In the genomic region with DNA sequence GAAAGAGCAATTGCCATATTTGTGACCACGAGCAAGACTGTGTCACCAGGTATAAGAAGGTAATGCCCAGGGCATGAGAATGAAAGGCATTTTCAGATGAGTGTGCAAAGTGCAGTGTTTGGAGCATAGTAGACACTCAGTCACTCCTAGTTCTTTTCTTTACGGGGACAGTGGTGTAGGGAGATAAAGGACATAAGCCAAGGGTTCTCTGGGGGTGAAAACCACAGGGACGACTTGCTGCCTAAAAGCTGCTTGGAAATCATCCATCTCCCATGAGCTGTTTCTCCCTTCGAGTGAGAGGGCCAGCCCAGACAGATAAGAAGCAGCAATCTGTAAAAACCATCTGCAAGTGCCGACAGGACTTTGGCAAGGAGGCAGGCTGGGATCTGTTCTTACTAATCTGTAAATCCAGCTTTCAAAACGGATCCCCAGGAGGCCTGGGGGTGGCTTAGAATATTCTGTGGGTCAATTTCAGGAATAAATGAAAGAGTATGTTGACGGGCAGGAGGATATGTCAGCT, we compare ENCODE assay signal across 1 cellular context.
A peak's percentile ranks its signal among the peaks of the same experiment; 100 is the strongest.
TF ChIP-seq lines count a peak whose summit lies in the region.

No MANE protein-coding gene starts in this region.

TF ChIP-seq in K562, 482 proteins besides CTCF, POLR2A, EP300 and RAD21 (continued from another document and continues in another):
- TF ChIP-seq, protein P1, sequence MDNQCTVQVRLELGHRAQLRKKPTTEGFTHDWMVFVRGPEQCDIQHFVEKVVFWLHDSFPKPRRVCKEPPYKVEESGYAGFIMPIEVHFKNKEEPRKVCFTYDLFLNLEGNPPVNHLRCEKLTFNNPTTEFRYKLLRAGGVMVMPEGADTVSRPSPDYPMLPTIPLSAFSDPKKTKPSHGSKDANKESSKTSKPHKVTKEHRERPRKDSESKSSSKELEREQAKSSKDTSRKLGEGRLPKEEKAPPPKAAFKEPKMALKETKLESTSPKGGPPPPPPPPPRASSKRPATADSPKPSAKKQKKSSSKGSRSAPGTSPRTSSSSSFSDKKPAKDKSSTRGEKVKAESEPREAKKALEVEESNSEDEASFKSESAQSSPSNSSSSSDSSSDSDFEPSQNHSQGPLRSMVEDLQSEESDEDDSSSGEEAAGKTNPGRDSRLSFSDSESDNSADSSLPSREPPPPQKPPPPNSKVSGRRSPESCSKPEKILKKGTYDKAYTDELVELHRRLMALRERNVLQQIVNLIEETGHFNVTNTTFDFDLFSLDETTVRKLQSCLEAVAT (IDR thresholded peaks at IDR 0.05) = peak in 1 of 2 experiments; percentile 97; a peak in 3 of 4 replicates
- TF ChIP-seq EGR1 (conservative IDR thresholded peaks at IDR 0.05) = peak; percentile 82
- TF ChIP-seq, protein P2, sequence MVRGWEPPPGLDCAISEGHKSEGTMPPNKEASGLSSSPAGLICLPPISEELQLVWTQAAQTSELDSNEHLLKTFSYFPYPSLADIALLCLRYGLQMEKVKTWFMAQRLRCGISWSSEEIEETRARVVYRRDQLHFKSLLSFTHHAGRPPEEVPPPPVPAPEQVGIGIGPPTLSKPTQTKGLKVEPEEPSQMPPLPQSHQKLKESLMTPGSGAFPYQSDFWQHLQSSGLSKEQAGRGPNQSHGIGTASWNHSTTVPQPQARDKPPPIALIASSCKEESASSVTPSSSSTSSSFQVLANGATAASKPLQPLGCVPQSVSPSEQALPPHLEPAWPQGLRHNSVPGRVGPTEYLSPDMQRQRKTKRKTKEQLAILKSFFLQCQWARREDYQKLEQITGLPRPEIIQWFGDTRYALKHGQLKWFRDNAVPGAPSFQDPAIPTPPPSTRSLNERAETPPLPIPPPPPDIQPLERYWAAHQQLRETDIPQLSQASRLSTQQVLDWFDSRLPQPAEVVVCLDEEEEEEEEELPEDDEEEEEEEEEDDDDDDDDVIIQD (CRISPR knock-in tag; IDR thresholded peaks at IDR 0.05) = no peak
- TF ChIP-seq XRCC5 (IDR thresholded peaks at IDR 0.05; ENCODE audit: low read depth, low read length) = peak; percentile 81
- TF ChIP-seq ZNF253 (CRISPR knock-in tag; conservative IDR thresholded peaks at IDR 0.05) = no peak
- TF ChIP-seq, protein P3, sequence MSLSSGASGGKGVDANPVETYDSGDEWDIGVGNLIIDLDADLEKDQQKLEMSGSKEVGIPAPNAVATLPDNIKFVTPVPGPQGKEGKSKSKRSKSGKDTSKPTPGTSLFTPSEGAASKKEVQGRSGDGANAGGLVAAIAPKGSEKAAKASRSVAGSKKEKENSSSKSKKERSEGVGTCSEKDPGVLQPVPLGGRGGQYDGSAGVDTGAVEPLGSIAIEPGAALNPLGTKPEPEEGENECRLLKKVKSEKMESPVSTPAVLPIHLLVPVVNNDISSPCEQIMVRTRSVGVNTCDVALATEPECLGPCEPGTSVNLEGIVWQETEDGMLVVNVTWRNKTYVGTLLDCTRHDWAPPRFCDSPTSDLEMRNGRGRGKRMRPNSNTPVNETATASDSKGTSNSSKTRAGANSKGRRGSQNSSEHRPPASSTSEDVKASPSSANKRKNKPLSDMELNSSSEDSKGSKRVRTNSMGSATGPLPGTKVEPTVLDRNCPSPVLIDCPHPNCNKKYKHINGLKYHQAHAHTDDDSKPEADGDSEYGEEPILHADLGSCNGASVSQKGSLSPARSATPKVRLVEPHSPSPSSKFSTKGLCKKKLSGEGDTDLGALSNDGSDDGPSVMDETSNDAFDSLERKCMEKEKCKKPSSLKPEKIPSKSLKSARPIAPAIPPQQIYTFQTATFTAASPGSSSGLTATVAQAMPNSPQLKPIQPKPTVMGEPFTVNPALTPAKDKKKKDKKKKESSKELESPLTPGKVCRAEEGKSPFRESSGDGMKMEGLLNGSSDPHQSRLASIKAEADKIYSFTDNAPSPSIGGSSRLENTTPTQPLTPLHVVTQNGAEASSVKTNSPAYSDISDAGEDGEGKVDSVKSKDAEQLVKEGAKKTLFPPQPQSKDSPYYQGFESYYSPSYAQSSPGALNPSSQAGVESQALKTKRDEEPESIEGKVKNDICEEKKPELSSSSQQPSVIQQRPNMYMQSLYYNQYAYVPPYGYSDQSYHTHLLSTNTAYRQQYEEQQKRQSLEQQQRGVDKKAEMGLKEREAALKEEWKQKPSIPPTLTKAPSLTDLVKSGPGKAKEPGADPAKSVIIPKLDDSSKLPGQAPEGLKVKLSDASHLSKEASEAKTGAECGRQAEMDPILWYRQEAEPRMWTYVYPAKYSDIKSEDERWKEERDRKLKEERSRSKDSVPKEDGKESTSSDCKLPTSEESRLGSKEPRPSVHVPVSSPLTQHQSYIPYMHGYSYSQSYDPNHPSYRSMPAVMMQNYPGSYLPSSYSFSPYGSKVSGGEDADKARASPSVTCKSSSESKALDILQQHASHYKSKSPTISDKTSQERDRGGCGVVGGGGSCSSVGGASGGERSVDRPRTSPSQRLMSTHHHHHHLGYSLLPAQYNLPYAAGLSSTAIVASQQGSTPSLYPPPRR (CRISPR knock-in tag; IDR thresholded peaks at IDR 0.05; ENCODE audit: borderline replicate concordance) = peak; percentile 86; the same call in 1 of the 2 replicates
- TF ChIP-seq ZSCAN29 (IDR thresholded peaks at IDR 0.05) = peak; percentile 35; the same call in 1 of the 2 replicates
- peak; percentile 94; the same call in 1 of the 2 replicates for TF ChIP-seq PHF21A (IDR thresholded peaks at IDR 0.05; ENCODE audit: borderline replicate concordance, low read depth)
- TF ChIP-seq, protein P4, sequence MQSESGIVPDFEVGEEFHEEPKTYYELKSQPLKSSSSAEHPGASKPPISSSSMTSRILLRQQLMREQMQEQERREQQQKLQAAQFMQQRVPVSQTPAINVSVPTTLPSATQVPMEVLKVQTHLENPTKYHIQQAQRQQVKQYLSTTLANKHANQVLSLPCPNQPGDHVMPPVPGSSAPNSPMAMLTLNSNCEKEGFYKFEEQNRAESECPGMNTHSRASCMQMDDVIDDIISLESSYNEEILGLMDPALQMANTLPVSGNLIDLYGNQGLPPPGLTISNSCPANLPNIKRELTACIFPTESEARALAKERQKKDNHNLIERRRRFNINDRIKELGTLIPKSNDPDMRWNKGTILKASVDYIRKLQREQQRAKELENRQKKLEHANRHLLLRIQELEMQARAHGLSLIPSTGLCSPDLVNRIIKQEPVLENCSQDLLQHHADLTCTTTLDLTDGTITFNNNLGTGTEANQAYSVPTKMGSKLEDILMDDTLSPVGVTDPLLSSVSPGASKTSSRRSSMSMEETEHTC (IDR thresholded peaks at IDR 0.05) = peak; percentile 57
- peak; percentile 22; the same call in 1 of the 2 replicates for TF ChIP-seq SMC3 (conservative IDR thresholded peaks at IDR 0.05; ENCODE audit: insufficient read depth, low read depth, low read length)
- TF ChIP-seq, protein P5, sequence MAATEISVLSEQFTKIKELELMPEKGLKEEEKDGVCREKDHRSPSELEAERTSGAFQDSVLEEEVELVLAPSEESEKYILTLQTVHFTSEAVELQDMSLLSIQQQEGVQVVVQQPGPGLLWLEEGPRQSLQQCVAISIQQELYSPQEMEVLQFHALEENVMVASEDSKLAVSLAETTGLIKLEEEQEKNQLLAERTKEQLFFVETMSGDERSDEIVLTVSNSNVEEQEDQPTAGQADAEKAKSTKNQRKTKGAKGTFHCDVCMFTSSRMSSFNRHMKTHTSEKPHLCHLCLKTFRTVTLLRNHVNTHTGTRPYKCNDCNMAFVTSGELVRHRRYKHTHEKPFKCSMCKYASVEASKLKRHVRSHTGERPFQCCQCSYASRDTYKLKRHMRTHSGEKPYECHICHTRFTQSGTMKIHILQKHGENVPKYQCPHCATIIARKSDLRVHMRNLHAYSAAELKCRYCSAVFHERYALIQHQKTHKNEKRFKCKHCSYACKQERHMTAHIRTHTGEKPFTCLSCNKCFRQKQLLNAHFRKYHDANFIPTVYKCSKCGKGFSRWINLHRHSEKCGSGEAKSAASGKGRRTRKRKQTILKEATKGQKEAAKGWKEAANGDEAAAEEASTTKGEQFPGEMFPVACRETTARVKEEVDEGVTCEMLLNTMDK (IDR thresholded peaks at IDR 0.05; ENCODE audit: borderline replicate concordance, insufficient read depth, low read depth, low read length, poor library complexity, severe bottlenecking) = no peak
- TF ChIP-seq CREBBP (IDR thresholded peaks at IDR 0.05; ENCODE audit: low read depth, low read length) = no peak
- TF ChIP-seq, protein P6, sequence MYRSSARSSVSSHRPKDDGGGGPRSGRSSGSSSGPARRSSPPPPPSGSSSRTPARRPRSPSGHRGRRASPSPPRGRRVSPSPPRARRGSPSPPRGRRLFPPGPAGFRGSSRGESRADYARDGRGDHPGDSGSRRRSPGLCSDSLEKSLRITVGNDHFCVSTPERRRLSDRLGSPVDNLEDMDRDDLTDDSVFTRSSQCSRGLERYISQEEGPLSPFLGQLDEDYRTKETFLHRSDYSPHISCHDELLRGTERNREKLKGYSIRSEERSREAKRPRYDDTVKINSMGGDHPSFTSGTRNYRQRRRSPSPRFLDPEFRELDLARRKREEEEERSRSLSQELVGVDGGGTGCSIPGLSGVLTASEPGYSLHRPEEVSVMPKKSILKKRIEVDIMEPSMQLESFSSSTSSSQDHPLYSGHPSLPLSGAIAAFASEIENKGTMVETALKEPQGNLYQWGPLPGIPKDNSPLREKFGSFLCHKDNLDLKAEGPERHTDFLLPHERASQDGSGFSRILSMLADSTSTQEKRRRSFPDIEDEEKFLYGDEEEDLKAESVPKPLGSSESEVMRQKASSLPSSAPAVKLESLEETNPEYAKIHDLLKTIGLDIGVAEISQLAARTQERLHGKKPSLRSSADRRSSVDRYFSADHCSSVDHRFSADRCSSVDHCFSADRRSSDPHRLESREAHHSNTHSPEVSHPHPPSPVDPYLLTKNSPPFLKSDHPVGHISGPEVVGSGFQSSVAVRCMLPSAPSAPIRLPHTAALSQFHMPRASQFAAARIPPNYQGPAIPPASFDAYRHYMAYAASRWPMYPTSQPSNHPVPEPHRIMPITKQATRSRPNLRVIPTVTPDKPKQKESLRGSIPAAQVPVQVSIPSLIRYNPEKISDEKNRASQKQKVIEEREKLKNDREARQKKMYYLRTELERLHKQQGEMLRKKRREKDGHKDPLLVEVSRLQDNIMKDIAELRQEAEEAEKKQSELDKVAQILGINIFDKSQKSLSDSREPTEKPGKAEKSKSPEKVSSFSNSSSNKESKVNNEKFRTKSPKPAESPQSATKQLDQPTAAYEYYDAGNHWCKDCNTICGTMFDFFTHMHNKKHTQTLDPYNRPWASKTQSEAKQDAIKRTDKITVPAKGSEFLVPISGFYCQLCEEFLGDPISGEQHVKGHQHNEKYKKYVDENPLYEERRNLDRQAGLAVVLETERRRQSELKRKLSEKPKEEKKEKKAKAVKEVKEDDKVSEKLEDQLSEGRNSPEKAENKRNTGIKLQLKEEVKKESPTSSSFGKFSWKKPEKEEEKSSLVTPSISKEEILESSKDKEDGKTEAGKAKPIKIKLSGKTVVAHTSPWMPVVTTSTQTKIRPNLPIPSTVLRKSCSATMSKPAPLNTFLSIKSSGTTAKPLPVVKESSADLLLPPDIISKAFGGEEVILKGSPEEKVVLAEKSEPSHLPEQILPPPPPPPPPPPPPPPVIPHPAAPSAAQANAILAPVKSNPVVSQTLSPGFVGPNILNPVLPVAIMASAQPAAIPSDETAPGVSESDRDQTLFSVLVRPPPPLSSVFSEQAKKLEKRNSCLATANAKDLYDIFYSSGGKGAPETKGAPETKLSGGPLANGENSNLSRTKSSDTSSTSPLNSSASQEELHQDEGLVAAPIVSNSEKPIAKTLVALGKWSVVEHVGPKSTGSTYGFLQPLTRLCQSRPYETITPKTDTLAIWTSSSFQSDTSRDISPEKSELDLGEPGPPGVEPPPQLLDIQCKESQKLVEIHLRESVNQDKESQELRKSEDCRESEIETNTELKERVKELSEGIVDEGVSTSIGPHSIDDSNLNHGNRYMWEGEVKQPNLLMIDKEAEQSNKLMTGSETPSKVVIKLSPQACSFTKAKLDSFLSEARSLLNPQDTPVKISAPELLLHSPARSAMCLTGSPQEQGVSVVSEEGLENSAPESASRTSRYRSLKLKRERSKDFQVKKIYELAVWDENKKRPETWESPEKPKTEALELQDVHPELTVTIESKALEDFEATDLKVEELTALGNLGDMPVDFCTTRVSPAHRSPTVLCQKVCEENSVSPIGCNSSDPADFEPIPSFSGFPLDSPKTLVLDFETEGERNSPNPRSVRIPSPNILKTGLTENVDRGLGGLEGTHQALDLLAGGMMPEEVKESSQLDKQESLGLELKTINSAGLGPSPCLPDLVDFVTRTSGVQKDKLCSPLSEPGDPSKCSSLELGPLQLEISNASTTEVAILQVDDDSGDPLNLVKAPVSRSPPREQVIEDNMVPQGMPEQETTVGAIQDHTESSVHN (IDR thresholded peaks at IDR 0.05; ENCODE audit: borderline replicate concordance in 1 of 2, low read depth in 1 of 2) = peak in 1 of 2 experiments; percentile 77; a peak in 2 of 4 replicates
- 0 out of 2 replicates have a peak, but pooled peaks have one; percentile 15 for TF ChIP-seq HNRNPUL1 (IDR thresholded peaks at IDR 0.05; ENCODE audit: low read length)
- TF ChIP-seq, protein P7, sequence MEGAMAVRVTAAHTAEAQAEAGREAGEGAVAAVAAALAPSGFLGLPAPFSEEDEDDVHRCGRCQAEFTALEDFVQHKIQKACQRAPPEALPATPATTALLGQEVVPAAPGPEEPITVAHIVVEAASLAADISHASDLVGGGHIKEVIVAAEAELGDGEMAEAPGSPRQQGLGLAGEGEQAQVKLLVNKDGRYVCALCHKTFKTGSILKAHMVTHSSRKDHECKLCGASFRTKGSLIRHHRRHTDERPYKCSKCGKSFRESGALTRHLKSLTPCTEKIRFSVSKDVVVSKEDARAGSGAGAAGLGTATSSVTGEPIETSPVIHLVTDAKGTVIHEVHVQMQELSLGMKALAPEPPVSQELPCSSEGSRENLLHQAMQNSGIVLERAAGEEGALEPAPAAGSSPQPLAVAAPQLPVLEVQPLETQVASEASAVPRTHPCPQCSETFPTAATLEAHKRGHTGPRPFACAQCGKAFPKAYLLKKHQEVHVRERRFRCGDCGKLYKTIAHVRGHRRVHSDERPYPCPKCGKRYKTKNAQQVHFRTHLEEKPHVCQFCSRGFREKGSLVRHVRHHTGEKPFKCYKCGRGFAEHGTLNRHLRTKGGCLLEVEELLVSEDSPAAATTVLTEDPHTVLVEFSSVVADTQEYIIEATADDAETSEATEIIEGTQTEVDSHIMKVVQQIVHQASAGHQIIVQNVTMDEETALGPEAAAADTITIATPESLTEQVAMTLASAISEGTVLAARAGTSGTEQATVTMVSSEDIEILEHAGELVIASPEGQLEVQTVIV (CRISPR knock-in tag; IDR thresholded peaks at IDR 0.05; ENCODE audit: borderline replicate concordance) = no peak
- TF ChIP-seq, protein P8, sequence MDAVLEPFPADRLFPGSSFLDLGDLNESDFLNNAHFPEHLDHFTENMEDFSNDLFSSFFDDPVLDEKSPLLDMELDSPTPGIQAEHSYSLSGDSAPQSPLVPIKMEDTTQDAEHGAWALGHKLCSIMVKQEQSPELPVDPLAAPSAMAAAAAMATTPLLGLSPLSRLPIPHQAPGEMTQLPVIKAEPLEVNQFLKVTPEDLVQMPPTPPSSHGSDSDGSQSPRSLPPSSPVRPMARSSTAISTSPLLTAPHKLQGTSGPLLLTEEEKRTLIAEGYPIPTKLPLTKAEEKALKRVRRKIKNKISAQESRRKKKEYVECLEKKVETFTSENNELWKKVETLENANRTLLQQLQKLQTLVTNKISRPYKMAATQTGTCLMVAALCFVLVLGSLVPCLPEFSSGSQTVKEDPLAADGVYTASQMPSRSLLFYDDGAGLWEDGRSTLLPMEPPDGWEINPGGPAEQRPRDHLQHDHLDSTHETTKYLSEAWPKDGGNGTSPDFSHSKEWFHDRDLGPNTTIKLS (IDR thresholded peaks at IDR 0.05; ENCODE audit: borderline replicate concordance, low read depth) = peak; percentile 47; the same call in 1 of the 2 replicates
- peak; percentile 100 for TF ChIP-seq CBFA2T3 (IDR thresholded peaks at IDR 0.05)
